20 cellular contexts compared by ENCODE assay signal in the genomic region with DNA sequence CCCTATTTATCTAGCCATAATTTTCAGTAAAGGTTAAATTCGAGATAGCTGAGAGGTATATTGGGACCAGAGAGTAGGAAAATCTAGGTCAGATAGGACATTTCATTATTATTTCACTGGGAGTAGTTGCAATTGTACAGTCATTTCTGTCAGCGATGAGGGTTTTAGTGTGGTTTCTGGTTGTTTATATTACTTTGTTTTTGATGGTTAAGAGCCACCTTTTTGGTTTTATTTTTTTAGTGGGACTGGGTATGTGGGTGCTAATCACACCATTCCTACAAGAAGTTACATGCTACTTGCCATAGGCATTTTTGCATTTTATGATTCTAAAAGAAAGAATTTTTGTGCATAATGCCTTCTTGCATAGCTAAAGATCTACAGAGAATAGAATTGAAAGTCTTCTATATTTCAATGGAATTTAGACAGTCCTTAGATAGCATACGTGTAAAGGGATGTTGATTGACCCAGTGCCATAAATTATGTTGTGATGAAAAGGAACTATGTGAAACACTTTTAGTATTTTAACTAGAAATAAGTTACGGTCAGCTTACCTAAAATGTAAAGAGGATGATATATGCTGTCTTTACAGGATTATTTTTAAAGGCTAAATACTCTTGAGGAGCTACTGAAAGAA.
DNase-seq lines count a peak whose midpoint lies in the region; ATAC-seq and TF ChIP-seq lines count a peak whose summit lies in the region.
"Had no signal": no experiment of that assay in that cellular context is flagged by ENCODE, and none has a peak within 500 bp of the region (broad histone marks: within the 10 kb centered on the region; RNA-seq: fewer than 3 reads in every experiment).

No MANE protein-coding gene starts in this region.

- intact Hi-C loops in activated CD4-positive, alpha-beta T cell treated with anti-CD3 and anti-CD28 coated beads for 36 hours (cut with DNase I, micrococcal nuclease) = loop anchor here (10.0 kb wide), 1 partner anchor 220 kb away; a partner anchor contains a TSS
- intact Hi-C loops in activated CD8-positive, alpha-beta T cell treated with anti-CD3 and anti-CD28 coated beads for 36 hours (cut with micrococcal nuclease) = no loop called here

- H3K36me3 Mint-ChIP-seq in activated CD4-positive, alpha-beta T cell treated with anti-CD3 and anti-CD28 coated beads for 36 hours (ENCODE audit: low read depth) = peaks cover 34% of the 10 kb centered on the region
- peaks cover 43% of the 10 kb centered on the region for H3K36me3 Mint-ChIP-seq in activated CD8-positive, alpha-beta T cell treated with anti-CD3 and anti-CD28 coated beads for 36 hours (ENCODE audit: low read depth)
- peaks cover 28% of the 10 kb centered on the region for H3K36me3 Mint-ChIP-seq in memory B cell

- no peak overlapping the region for H3K4me3 Mint-ChIP-seq in activated CD4-positive, alpha-beta T cell treated with anti-CD3 and anti-CD28 coated beads for 36 hours
- H3K4me3 Mint-ChIP-seq in activated CD8-positive, alpha-beta T cell treated with anti-CD3 and anti-CD28 coated beads for 36 hours = no peak overlapping the region
- H3K4me3 Mint-ChIP-seq in memory B cell = no peak overlapping the region
- H3K4me3 Mint-ChIP-seq: activated CD4-positive, alpha-beta memory T cell treated with anti-CD3 and anti-CD28 coated beads, Interleukin-2, amount 10 ng/mL, durations not matched to agents 7 days and 5 days had no signal

- H3K4me1 Mint-ChIP-seq in activated CD4-positive, alpha-beta T cell treated with anti-CD3 and anti-CD28 coated beads for 36 hours = peaks cover 20% of the 10 kb centered on the region
- H3K4me1 Mint-ChIP-seq in activated CD8-positive, alpha-beta T cell treated with anti-CD3 and anti-CD28 coated beads for 36 hours (ENCODE audit: low read depth) = peaks cover 21% of the 10 kb centered on the region
- H3K4me1 Mint-ChIP-seq in memory B cell = peaks cover 2% of the 10 kb centered on the region

- no peak for TF ChIP-seq CTCF in activated CD8-positive, alpha-beta T cell treated with anti-CD3 and anti-CD28 coated beads for 36 hours (IDR thresholded peaks at IDR 0.05)

- no peaks in the 10 kb centered on the region for H3K9me3 Mint-ChIP-seq in activated CD4-positive, alpha-beta T cell treated with anti-CD3 and anti-CD28 coated beads for 36 hours (ENCODE audit: low read depth)
- no peaks in the 10 kb centered on the region for H3K9me3 Mint-ChIP-seq in activated CD8-positive, alpha-beta T cell treated with anti-CD3 and anti-CD28 coated beads for 36 hours
- no peaks in the 10 kb centered on the region for H3K9me3 Mint-ChIP-seq in memory B cell
- H3K9me3 Mint-ChIP-seq: activated CD4-positive, alpha-beta memory T cell treated with anti-CD3 and anti-CD28 coated beads, Interleukin-2, amount 10 ng/mL, durations not matched to agents 7 days and 5 days had no signal

- DNase-seq in activated CD4-positive, alpha-beta T cell treated with anti-CD3 and anti-CD28 coated beads for 36 hours = no peak
- DNase-seq in activated CD4-positive, alpha-beta T cell treated with anti-CD3 and anti-CD28 coated beads, Interleukin-2, amount 50 U/mL, for 4 hours = no peak
- DNase-seq in activated CD8-positive, alpha-beta T cell treated with anti-CD3 and anti-CD28 coated beads for 36 hours = no peak
- no peak for DNase-seq in memory B cell (ENCODE audit: low spot score in 2 of 2)
- DNase-seq: activated CD4-positive, alpha-beta memory T cell treated with anti-CD3 and anti-CD28 coated beads, Interleukin-2, amount 10 ng/mL, durations not matched to agents 7 days and 5 days; activated effector memory CD4-positive, alpha-beta T cell treated with Interleukin-2 at 50 U/mL for 16 hours; mucosa of descending colon; NCI-H1930; NCI-H510A treated with DMSO at 0.1 percent for 48 hours; nucleus accumbens; PC-3; right lobe of liver; SK-N-SH; stimulated activated CD8-positive, alpha-beta memory T cell treated with anti-CD3 and anti-CD28 coated beads, Interleukin-4, amount 100 ng/mL, for 48 hours; tibial artery had no signal

- H3K27ac Mint-ChIP-seq in activated CD4-positive, alpha-beta T cell treated with anti-CD3 and anti-CD28 coated beads for 36 hours = peak overlapping the region; percentile 48
- peak overlapping the region; percentile 32 for H3K27ac Mint-ChIP-seq in activated CD8-positive, alpha-beta T cell treated with anti-CD3 and anti-CD28 coated beads for 36 hours
- peak overlapping the region; percentile 58 for H3K27ac Mint-ChIP-seq in memory B cell
- H3K27ac Mint-ChIP-seq: activated CD4-positive, alpha-beta memory T cell treated with anti-CD3 and anti-CD28 coated beads, Interleukin-2, amount 10 ng/mL, durations not matched to agents 7 days and 5 days had no signal

- POLR2A ChIA-PET in activated CD4-positive, alpha-beta T cell treated with anti-CD3 and anti-CD28 coated beads for 36 hours (lab: Charles Lee) = no interaction called here
- POLR2A ChIA-PET in activated CD8-positive, alpha-beta T cell treated with anti-CD3 and anti-CD28 coated beads for 36 hours (lab: Charles Lee) = no interaction called here

- peak; percentile 44 for ATAC-seq in activated CD4-positive, alpha-beta T cell treated with anti-CD3 and anti-CD28 coated beads for 36 hours
- ATAC-seq in GM21723 (IDR thresholded peaks at IDR 0.05; ENCODE audit: unreplicated experiment) (peak; percentile 79), memory B cell (ENCODE audit: low read depth) (no peak), GM19023 (IDR thresholded peaks at IDR 0.05; ENCODE audit: unreplicated experiment) (no peak), HG03439 (IDR thresholded peaks at IDR 0.05; ENCODE audit: unreplicated experiment) (no peak), HG03571 (IDR thresholded peaks at IDR 0.05; ENCODE audit: unreplicated experiment) (no peak)
- ATAC-seq in activated CD8-positive, alpha-beta T cell treated with anti-CD3 and anti-CD28 coated beads for 36 hours = no peak
- ATAC-seq: HepG2, mucosa of descending colon, PC-3, right lobe of liver had no signal

- CTCF ChIA-PET in activated CD4-positive, alpha-beta T cell treated with anti-CD3 and anti-CD28 coated beads for 36 hours (lab: Charles Lee) = interaction anchor here (0.6 to 2.0 kb wide), 3 partner anchors 15 to 219 kb away, joined by 4 to 7 read pairs (median 4); no protein-coding TSS in a partner anchor
- CTCF ChIA-PET in activated CD8-positive, alpha-beta T cell treated with anti-CD3 and anti-CD28 coated beads for 36 hours (lab: Charles Lee) = interaction anchor here (1.5 to 1.7 kb wide), 4 partner anchors 15 to 675 kb away, joined by 3 to 8 read pairs (median 4); no protein-coding TSS in a partner anchor

- H3K27me3 Mint-ChIP-seq in activated CD4-positive, alpha-beta T cell treated with anti-CD3 and anti-CD28 coated beads for 36 hours = no peaks in the 10 kb centered on the region
- no peaks in the 10 kb centered on the region for H3K27me3 Mint-ChIP-seq in activated CD8-positive, alpha-beta T cell treated with anti-CD3 and anti-CD28 coated beads for 36 hours
- H3K27me3 Mint-ChIP-seq in memory B cell = no peaks in the 10 kb centered on the region
- H3K27me3 Mint-ChIP-seq: activated CD4-positive, alpha-beta memory T cell treated with anti-CD3 and anti-CD28 coated beads, Interleukin-2, amount 10 ng/mL, durations not matched to agents 7 days and 5 days had no signal

Comparison
In these comparisons a context has a peak if more than half of its experiments do, and no peak if none do; other contexts are left out.
1. ATAC-seq: peak in activated CD4-positive, alpha-beta T cell treated with anti-CD3 and anti-CD28 coated beads for 36 hours (single experiment) and GM21723 (single experiment); none in activated CD8-positive, alpha-beta T cell treated with anti-CD3 and anti-CD28 coated beads for 36 hours (single experiment), memory B cell (single experiment), GM19023 (single experiment), HG03439 (single experiment) and HG03571 (single experiment).
2. Peak in every context shown above with its lines, with median percentiles within 50 percentile points of each other: H3K27ac Mint-ChIP-seq.